9 cellular contexts compared by ENCODE assay signal in genomic region chr19:21586341-21587116, GRCh38.
A peak's percentile ranks its signal among the peaks of the same experiment; 100 is the strongest.
DNase-seq lines count a peak whose midpoint lies in the region; ATAC-seq, FAIRE-seq and TF ChIP-seq lines count a peak whose summit lies in the region.
"Had no signal": no experiment of that assay in that cellular context is flagged by ENCODE, and none has a peak within 500 bp of the region (broad histone marks: within the 10 kb centered on the region; RNA-seq: fewer than 3 reads in every experiment).

No MANE protein-coding gene starts in this region.

- peak overlapping the region; percentile 96 to 99 (median 97) for H3K27ac ChIP-seq in pancreas

- 1% methylated on average over 56 to 70 of the region's 70 CpGs for WGBS in pancreas, 2 donors

- H3K4me3 ChIP-seq in pancreas, result peak overlapping the region; percentile 72 to 98 (median 85)

- peak; percentile 10 for DNase-seq in ELF-1 (ENCODE audit: low read depth, low spot score)
- DNase-seq in activated CD8-positive, alpha-beta memory T cell treated with anti-CD3 and anti-CD28 coated beads, Interleukin-2, amount 50 U/mL, for 4 hours, result peak; percentile 24
- peak; percentile 55 for DNase-seq in Right ventricle myocardium superior
- DNase-seq in pancreas, result peak; percentile 53 to 88 (median 67)
- no peak for DNase-seq in NCI-H1694 (lab: John Stamatoyannopoulos, UW)
- no peak for DNase-seq in RKO (ENCODE audit: low spot score)
- no peak for DNase-seq in effector CD4-positive, alpha-beta T cell

- peaks cover 0 to 25% (median 4%) of the 10 kb centered on the region in 3 donors for H3K4me1 ChIP-seq in pancreas

- no peaks in the 10 kb centered on the region for H3K9me3 ChIP-seq in pancreas

- no peak for TF ChIP-seq CTCF in pancreas (IDR thresholded peaks at IDR 0.05)

- no peaks in the 10 kb centered on the region for H3K27me3 ChIP-seq in pancreas

- intact Hi-C loops in Right ventricle myocardium superior (cut with DNase I), result no loop called here
- intact Hi-C loops in pancreas (cut with DNase I), result no loop called here

- no peaks in the 10 kb centered on the region for H3K36me3 ChIP-seq in pancreas

- peak; percentile 88 for ATAC-seq in Right ventricle myocardium superior (ENCODE audit: poor library complexity)
- peak; percentile 57 to 74 (median 70) for ATAC-seq in pancreas
- ATAC-seq in HG02885 (IDR thresholded peaks at IDR 0.05; ENCODE audit: poor library complexity, unreplicated experiment), result no peak

- no peak for FAIRE-seq in pancreas (lab: Jason Lieb, UNC)
- FAIRE-seq: GM12891 had no signal

Comparison
In these comparisons a context has a peak if more than half of its experiments do, and no peak if none do; other contexts are left out.
1. DNase-seq: peak in ELF-1 (single experiment), activated CD8-positive, alpha-beta memory T cell treated with anti-CD3 and anti-CD28 coated beads, Interleukin-2, amount 50 U/mL, for 4 hours (single experiment), Right ventricle myocardium superior (single experiment) and pancreas (6 of 6); none in NCI-H1694 (single experiment), RKO (single experiment) and effector CD4-positive, alpha-beta T cell (single experiment).